In the genomic region with DNA sequence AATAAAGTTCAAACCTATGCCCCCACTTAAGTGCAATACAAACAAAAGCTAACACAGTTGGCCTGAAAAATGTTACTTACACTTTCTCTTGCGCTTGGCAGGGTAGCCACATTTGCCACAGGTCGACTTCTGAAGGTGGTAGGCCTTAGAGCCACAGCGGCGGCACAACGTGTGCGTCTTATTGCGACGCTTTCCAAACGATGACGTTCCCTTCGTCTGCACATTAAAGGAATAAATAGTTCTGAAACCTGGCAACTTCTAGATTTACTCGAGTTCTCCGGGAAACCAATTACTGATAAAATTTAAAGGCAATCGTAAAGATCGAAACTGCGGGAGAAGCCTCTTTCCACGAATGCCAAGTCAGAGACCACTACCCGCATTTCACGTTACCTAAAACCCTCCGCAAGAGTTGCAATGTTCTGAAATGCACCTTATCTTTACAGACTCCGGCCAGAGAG, we compare ENCODE assay signal across 7 cellular contexts. TPM values are rescaled to one million over a fixed set of nuclear protein-coding genes. Genes with fewer than 3 reads are reported as not detected.
DNase-seq lines count a peak whose midpoint lies in the region; ATAC-seq and TF ChIP-seq lines count a peak whose summit lies in the region.

No MANE protein-coding gene starts in this region.

- H3K27ac ChIP-seq in HEK293 (ENCODE audit: extremely low read depth, low read depth, low read length) (peak overlapping the region; percentile 99), Peyer's patch (peak overlapping the region; percentile 83 to 96 (median 87))

- no peaks in the 10 kb centered on the region for H3K9me3 ChIP-seq in HEK293 (ENCODE audit: control insufficient read depth, insufficient read depth, low read depth, low read length)
- no peaks in the 10 kb centered on the region for H3K9me3 ChIP-seq in Peyer's patch

- peaks cover 37 to 56% of the 10 kb centered on the region in 2 donors for H3K36me3 Mint-ChIP-seq in stimulated activated naive B cell treated with anti-CD40 and anti-IgM and Interleukin-4, amounts not matched to agents 10 μg/mL and 1 μg/mL and 100 μg/mL, for 72 hours

- no peaks in the 10 kb centered on the region for H3K27me3 ChIP-seq in Peyer's patch

- TF ChIP-seq POLR2A in Peyer's patch (IDR thresholded peaks at IDR 0.05) = no peak

- TF ChIP-seq CTCF in HEK293 (tag by site-specific recombination; IDR thresholded peaks at IDR 0.05) = no peak
- no peak for TF ChIP-seq CTCF in Peyer's patch (IDR thresholded peaks at IDR 0.05)
- TF ChIP-seq CTCF in astrocyte of the cerebellum (IDR thresholded peaks at IDR 0.05; ENCODE audit: low read depth, low read length, missing control alignments) = no peak

- H3K4me3 Mint-ChIP-seq in stimulated activated naive B cell treated with anti-CD40 and anti-IgM and Interleukin-4, amounts not matched to agents 10 μg/mL and 1 μg/mL and 100 μg/mL, for 72 hours = peak overlapping the region; percentile 97 to 98

- ATAC-seq in stimulated activated naive B cell treated with anti-CD40 and anti-IgM and Interleukin-4, amounts not matched to agents 10 μg/mL and 1 μg/mL and 100 μg/mL, for 72 hours (replicated peaks) = no peak
- ATAC-seq in HG02798 (IDR thresholded peaks at IDR 0.05; ENCODE audit: poor library complexity, unreplicated experiment) = no peak
- ATAC-seq in HG03439 (IDR thresholded peaks at IDR 0.05; ENCODE audit: unreplicated experiment) = no peak

- POLR2A ChIA-PET in HEK293 (lab: Yijun Ruan, JAX) = interaction anchor here (0.6 to 1.5 kb wide), 6 partner anchors 10 to 1023 kb away, joined by 3 to 6 read pairs (median 3); a partner anchor contains a TSS

- H3K27me3 Mint-ChIP-seq in stimulated activated naive B cell treated with anti-CD40 and anti-IgM and Interleukin-4, amounts not matched to agents 10 μg/mL and 1 μg/mL and 100 μg/mL, for 72 hours = no peaks in the 10 kb centered on the region

- CTCF ChIA-PET in HEK293 (lab: Yijun Ruan, JAX) = interaction anchor here (0.7 kb wide), 1 partner anchor 674 kb away, joined by 5 read pairs; no protein-coding TSS in a partner anchor

- DNase-seq in Peyer's patch = peak in 2 of 3 donors; percentile 38 to 53
- peak; percentile 12 for DNase-seq in astrocyte of the cerebellum (ENCODE audit: low read depth)
- peak; percentile 42 for DNase-seq in kidney tubule cell (ENCODE audit: low spot score)
- DNase-seq in stimulated activated naive B cell treated with anti-CD40 and anti-IgM and Interleukin-4, amounts not matched to agents 10 μg/mL and 1 μg/mL and 100 μg/mL, for 72 hours = no peak

- H3K4me1 Mint-ChIP-seq in stimulated activated naive B cell treated with anti-CD40 and anti-IgM and Interleukin-4, amounts not matched to agents 10 μg/mL and 1 μg/mL and 100 μg/mL, for 72 hours = peaks cover 12 to 46% of the 10 kb centered on the region in 2 donors

- H3K27ac Mint-ChIP-seq in stimulated activated naive B cell treated with anti-CD40 and anti-IgM and Interleukin-4, amounts not matched to agents 10 μg/mL and 1 μg/mL and 100 μg/mL, for 72 hours = peak overlapping the region; percentile 100

- peak overlapping the region; percentile 70 for H3K4me3 ChIP-seq in HEK293 (ENCODE audit: low read depth, low read length)
- peak overlapping the region; percentile 61 to 72 (median 63) for H3K4me3 ChIP-seq in Peyer's patch
- peak overlapping the region; percentile 76 for H3K4me3 ChIP-seq in astrocyte of the cerebellum (ENCODE audit: low read depth, low read length)

- in situ Hi-C loops in astrocyte of the cerebellum (cut with HindIII; ENCODE audit: low sequenced_read_pairs) = no loop called here

- H3K9me3 Mint-ChIP-seq in stimulated activated naive B cell treated with anti-CD40 and anti-IgM and Interleukin-4, amounts not matched to agents 10 μg/mL and 1 μg/mL and 100 μg/mL, for 72 hours = peaks cover 0 to 2% of the 10 kb centered on the region in 2 donors

- no peaks in the 10 kb centered on the region for H3K4me1 ChIP-seq in HEK293 (ENCODE audit: control insufficient read depth, insufficient read depth, low read length)
- peaks cover 0 to 23% (median 4%) of the 10 kb centered on the region in 4 donors for H3K4me1 ChIP-seq in Peyer's patch

- peaks cover 45 to 54% of the 10 kb centered on the region in 2 experiments for H3K36me3 ChIP-seq in HEK293 (ENCODE audit: control insufficient read depth in 2 of 2, insufficient read depth in 1 of 2, low read length in 2 of 2)
- H3K36me3 ChIP-seq in Peyer's patch = peaks cover 0 to 41% (median 2%) of the 10 kb centered on the region in 3 donors

TF ChIP-seq in HEK293, 187 proteins besides CTCF, POLR2A, EP300 and RAD21:
- TF ChIP-seq ZFP41 (tag by site-specific recombination; IDR thresholded peaks at IDR 0.05; ENCODE audit: borderline replicate concordance) = no peak
- no peak for TF ChIP-seq YY1 (tag by site-specific recombination; IDR thresholded peaks at IDR 0.05)
- no peak for TF ChIP-seq ZNF621 (tag by site-specific recombination; IDR thresholded peaks at IDR 0.05)
- TF ChIP-seq PRDM1 (tag by site-specific recombination; IDR thresholded peaks at IDR 0.05) = no peak
- TF ChIP-seq ZNF529 (tag by site-specific recombination; IDR thresholded peaks at IDR 0.05; ENCODE audit: insufficient replicate concordance) = no peak
- TF ChIP-seq RBAK (tag by site-specific recombination; IDR thresholded peaks at IDR 0.05) = no peak
- no peak for TF ChIP-seq MEIS1 (CRISPR knock-in tag; IDR thresholded peaks at IDR 0.05; ENCODE audit: borderline replicate concordance)
- TF ChIP-seq ZNF48 (tag by site-specific recombination; IDR thresholded peaks at IDR 0.05) = no peak
- no peak for TF ChIP-seq BCL11A (tag by site-specific recombination; IDR thresholded peaks at IDR 0.05; ENCODE audit: low read depth)
- TF ChIP-seq ZNF677 (tag by site-specific recombination; IDR thresholded peaks at IDR 0.05) = no peak
- no peak for TF ChIP-seq KLF1 (tag by site-specific recombination; IDR thresholded peaks at IDR 0.05)
- TF ChIP-seq ZNF138 (tag by site-specific recombination; IDR thresholded peaks at IDR 0.05; ENCODE audit: borderline replicate concordance) = no peak
- TF ChIP-seq, protein P1, sequence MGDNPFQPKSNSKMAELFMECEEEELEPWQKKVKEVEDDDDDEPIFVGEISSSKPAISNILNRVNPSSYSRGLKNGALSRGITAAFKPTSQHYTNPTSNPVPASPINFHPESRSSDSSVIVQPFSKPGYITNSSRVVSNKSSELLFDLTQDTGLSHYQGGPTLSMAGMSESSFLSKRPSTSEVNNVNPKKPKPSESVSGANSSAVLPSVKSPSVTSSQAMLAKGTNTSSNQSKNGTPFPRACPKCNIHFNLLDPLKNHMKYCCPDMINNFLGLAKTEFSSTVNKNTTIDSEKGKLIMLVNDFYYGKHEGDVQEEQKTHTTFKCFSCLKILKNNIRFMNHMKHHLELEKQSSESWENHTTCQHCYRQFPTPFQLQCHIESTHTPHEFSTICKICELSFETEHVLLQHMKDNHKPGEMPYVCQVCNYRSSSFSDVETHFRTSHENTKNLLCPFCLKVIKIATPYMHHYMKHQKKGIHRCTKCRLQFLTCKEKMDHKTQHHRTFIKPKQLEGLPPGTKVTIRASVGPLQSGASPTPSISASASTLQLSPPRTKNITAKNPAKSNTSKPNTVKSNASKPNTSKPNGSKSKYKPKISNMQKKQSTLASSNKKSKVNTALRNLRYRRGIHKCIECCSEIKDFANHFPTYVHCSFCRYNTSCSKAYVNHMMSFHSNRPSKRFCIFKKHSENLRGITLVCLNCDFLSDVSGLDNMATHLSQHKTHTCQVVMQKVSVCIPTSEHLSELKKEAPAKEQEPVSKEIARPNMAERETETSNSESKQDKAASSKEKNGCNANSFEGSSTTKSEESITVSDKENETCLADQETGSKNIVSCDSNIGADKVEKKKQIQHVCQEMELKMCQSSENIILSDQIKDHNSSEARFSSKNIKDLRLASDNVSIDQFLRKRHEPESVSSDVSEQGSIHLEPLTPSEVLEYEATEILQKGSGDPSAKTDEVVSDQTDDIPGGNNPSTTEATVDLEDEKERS (tag by site-specific recombination; IDR thresholded peaks at IDR 0.05) = no peak
- TF ChIP-seq ZNF37A (tag by site-specific recombination; IDR thresholded peaks at IDR 0.05) = no peak
- TF ChIP-seq, protein P2, sequence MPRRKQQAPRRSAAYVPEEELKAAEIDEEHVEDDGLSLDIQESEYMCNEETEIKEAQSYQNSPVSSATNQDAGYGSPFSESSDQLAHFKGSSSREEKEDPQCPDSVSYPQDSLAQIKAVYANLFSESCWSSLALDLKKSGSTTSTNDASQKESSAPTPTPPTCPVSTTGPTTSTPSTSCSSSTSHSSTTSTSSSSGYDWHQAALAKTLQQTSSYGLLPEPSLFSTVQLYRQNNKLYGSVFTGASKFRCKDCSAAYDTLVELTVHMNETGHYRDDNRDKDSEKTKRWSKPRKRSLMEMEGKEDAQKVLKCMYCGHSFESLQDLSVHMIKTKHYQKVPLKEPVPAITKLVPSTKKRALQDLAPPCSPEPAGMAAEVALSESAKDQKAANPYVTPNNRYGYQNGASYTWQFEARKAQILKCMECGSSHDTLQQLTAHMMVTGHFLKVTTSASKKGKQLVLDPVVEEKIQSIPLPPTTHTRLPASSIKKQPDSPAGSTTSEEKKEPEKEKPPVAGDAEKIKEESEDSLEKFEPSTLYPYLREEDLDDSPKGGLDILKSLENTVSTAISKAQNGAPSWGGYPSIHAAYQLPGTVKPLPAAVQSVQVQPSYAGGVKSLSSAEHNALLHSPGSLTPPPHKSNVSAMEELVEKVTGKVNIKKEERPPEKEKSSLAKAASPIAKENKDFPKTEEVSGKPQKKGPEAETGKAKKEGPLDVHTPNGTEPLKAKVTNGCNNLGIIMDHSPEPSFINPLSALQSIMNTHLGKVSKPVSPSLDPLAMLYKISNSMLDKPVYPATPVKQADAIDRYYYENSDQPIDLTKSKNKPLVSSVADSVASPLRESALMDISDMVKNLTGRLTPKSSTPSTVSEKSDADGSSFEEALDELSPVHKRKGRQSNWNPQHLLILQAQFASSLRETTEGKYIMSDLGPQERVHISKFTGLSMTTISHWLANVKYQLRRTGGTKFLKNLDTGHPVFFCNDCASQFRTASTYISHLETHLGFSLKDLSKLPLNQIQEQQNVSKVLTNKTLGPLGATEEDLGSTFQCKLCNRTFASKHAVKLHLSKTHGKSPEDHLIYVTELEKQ (tag by site-specific recombination; IDR thresholded peaks at IDR 0.05; ENCODE audit: borderline replicate concordance) = no peak

RNA-seq across cellular contexts. Expression of a gene that starts 0.6 kb away (rescaled TPM):
- total RNA-seq in Peyer's patch = 100 to 1,000 TPM in 3 of 4 donors, 10 to 100 TPM in 1; 92.6 to 258 (median 191) TPM

RNA-seq across cellular contexts. Expression of a gene that starts 6.7 kb away (rescaled TPM):
- 10 to 100 TPM in 1 of 4 donors, 1 to 10 TPM in 3; 4.1 to 20.6 (median 7.1) TPM for total RNA-seq in Peyer's patch

RNA-seq across cellular contexts. Expression of a gene that starts 36.2 kb away (rescaled TPM):
- total RNA-seq in Peyer's patch = 100 to 1,000 TPM in 2 of 4 donors, 10 to 100 TPM in 2; 82.7 to 132 (median 100) TPM
